26 cellular contexts compared by ENCODE assay signal in genomic region chr1:204345425-204345824, GRCh38. TPM values are rescaled to one million over a fixed set of nuclear protein-coding genes. Genes with fewer than 3 reads are reported as not detected.
A peak's percentile ranks its signal among the peaks of the same experiment; 100 is the strongest.
DNase-seq lines count a peak whose midpoint lies in the region; FAIRE-seq and TF ChIP-seq lines count a peak whose summit lies in the region.
"Had no signal": no experiment of that assay in that cellular context is flagged by ENCODE, and none has a peak within 500 bp of the region (broad histone marks: within the 10 kb centered on the region; RNA-seq: fewer than 3 reads in every experiment).

No MANE protein-coding gene starts in this region.

- WGBS in small intestine, 3 donors, result 34 to 68% (median 41%) methylated on average over 5 of the region's 5 CpGs
- WGBS in hepatocyte (ENCODE audit: low lambda C conversion rate, missing lambda C conversion rate), result 84% methylated on average over 5 of the region's 5 CpGs
- 80 to 81% methylated on average over 5 of the region's 5 CpGs for WGBS in lower leg skin, 2 donors

- H3K27ac ChIP-seq in HEK293 (ENCODE audit: extremely low read depth, low read depth, low read length) (no peak overlapping the region), small intestine (ENCODE audit: low read depth in 1 of 2, low read length in 1 of 2) (peak overlapping the region in 1 of 2 donors; percentile 1), hepatocyte (no peak overlapping the region), vagina (no peak overlapping the region)
- H3K27ac ChIP-seq: dorsolateral prefrontal cortex, epithelial cell of prostate, HL-60, SJSA1, VCaP had no signal

- no peaks in the 10 kb centered on the region for H3K9me3 ChIP-seq in HEK293 (ENCODE audit: control insufficient read depth, insufficient read depth, low read depth, low read length)
- no peaks in the 10 kb centered on the region for H3K9me3 ChIP-seq in small intestine (ENCODE audit: control insufficient read depth, low read depth)
- no peaks in the 10 kb centered on the region for H3K9me3 ChIP-seq in hepatocyte (ENCODE audit: low read depth)
- no peaks in the 10 kb centered on the region for H3K9me3 ChIP-seq in vagina
- H3K9me3 ChIP-seq: Peyer's patch, SJSA1 had no signal

- H3K9me2 ChIP-seq in hepatocyte (replicated peaks; ENCODE audit: insufficient read depth), result no peaks in the 10 kb centered on the region

- TF ChIP-seq CTCF in HEK293 (tag by site-specific recombination; IDR thresholded peaks at IDR 0.05) (no peak), hepatocyte (IDR thresholded peaks at IDR 0.05; ENCODE audit: poor library complexity) (no peak), lower leg skin (IDR thresholded peaks at IDR 0.05) (no peak), vagina (IDR thresholded peaks at IDR 0.05) (no peak)

- H3K27me3 ChIP-seq in small intestine (ENCODE audit: control insufficient read depth in 2 of 2, insufficient read depth in 2 of 2, low read length in 2 of 2), result no peaks in the 10 kb centered on the region
- no peaks in the 10 kb centered on the region for H3K27me3 ChIP-seq in hepatocyte
- no peaks in the 10 kb centered on the region for H3K27me3 ChIP-seq in vagina
- H3K27me3 ChIP-seq: dorsolateral prefrontal cortex, Peyer's patch, SJSA1 had no signal

- H3K36me3 ChIP-seq in HEK293 (ENCODE audit: control insufficient read depth in 2 of 2, insufficient read depth in 1 of 2, low read length in 2 of 2), result no peaks in the 10 kb centered on the region
- H3K36me3 ChIP-seq in small intestine (ENCODE audit: control insufficient read depth in 2 of 2, insufficient read depth in 2 of 2, low read length in 2 of 2), result no peaks in the 10 kb centered on the region
- no peaks in the 10 kb centered on the region for H3K36me3 ChIP-seq in hepatocyte (replicated peaks; ENCODE audit: insufficient read depth, low read depth)
- H3K36me3 ChIP-seq in vagina, result no peaks in the 10 kb centered on the region
- H3K36me3 ChIP-seq: Peyer's patch, SJSA1 had no signal

- intact Hi-C loops in lower leg skin (cut with DNase I; ENCODE audit: low total_unique reads), result no loop called here
- intact Hi-C loops in vagina (cut with DNase I), result no loop called here

- peak; percentile 81 to 92 for DNase-seq in NCI-H524 (lab: John Stamatoyannopoulos, UW)
- peak; percentile 60 for DNase-seq in kidney tubule cell (ENCODE audit: low spot score)
- DNase-seq in small intestine, result peak; percentile 45
- DNase-seq in hepatocyte (ENCODE audit: low spot score), result no peak
- no peak for DNase-seq in lower leg skin (ENCODE audit: low spot score in 2 of 2)
- DNase-seq in vagina (ENCODE audit: extremely low spot score in 2 of 2), result no peak
- DNase-seq in activated CD4-positive, alpha-beta T cell treated with anti-CD3 and anti-CD28 coated beads for 4 hours, result no peak
- DNase-seq: activated naive CD4-positive, alpha-beta T cell treated with Interleukin-2 at 50 U/mL for 16 hours; activated T-cell treated with anti-CD3 and anti-CD28 coated beads for 4 hours; AML-193; anterior cingulate cortex; central memory CD4-positive, alpha-beta T cell; hypothalamus; MM.1S; NCI-H146; NK-92 treated with Interleukin-12 subunit alpha and Interleukin-12 subunit beta, amount 100 ng/mL, for 24 hours; stimulated activated CD4-positive, alpha-beta T cell treated with anti-CD3 and anti-CD28 coated beads, Interleukin-4, amount 100 ng/mL, for 1 hour; T-helper 2 cell had no signal

- no peak for TF ChIP-seq POLR2A in lower leg skin (IDR thresholded peaks at IDR 0.05)
- TF ChIP-seq POLR2A in vagina (IDR thresholded peaks at IDR 0.05), result no peak

- FAIRE-seq in small intestine (lab: Jason Lieb, UNC), result no peak

- no peaks in the 10 kb centered on the region for H4K20me1 ChIP-seq in hepatocyte (ENCODE audit: insufficient read depth, poor library complexity, severe bottlenecking)

- POLR2A ChIA-PET in HEK293 (lab: Yijun Ruan, JAX), result interaction anchor here (0.6 kb wide), 1 partner anchor 137 kb away, joined by 3 read pairs; no protein-coding TSS in a partner anchor

- H3K4me1 ChIP-seq in HEK293 (ENCODE audit: control insufficient read depth, insufficient read depth, low read length), result peaks cover 2% of the 10 kb centered on the region; the same call in 1 of the 2 replicates
- H3K4me1 ChIP-seq in small intestine (ENCODE audit: control insufficient read depth in 2 of 2, insufficient read depth in 1 of 2, low read depth in 1 of 2, low read length in 1 of 2), result peaks cover 10 to 15% of the 10 kb centered on the region in 2 donors
- H3K4me1 ChIP-seq in hepatocyte (ENCODE audit: insufficient read depth), result peaks cover 58% of the 10 kb centered on the region
- peaks cover 24% of the 10 kb centered on the region for H3K4me1 ChIP-seq in vagina

- no peak overlapping the region for H3K4me2 ChIP-seq in hepatocyte
- H3K4me2 ChIP-seq: smooth muscle cell had no signal

- H3K4me3 ChIP-seq in HEK293 (ENCODE audit: low read depth, low read length) (no peak overlapping the region), small intestine (ENCODE audit: low read depth in 1 of 2, low read length in 2 of 2) (no peak overlapping the region), hepatocyte (no peak overlapping the region), lower leg skin (ENCODE audit: low read depth, poor library complexity, severe bottlenecking) (no peak overlapping the region), vagina (no peak overlapping the region)
- H3K4me3 ChIP-seq: dorsolateral prefrontal cortex, Peyer's patch, SJSA1, smooth muscle cell had no signal

- peaks cover 52% of the 10 kb centered on the region for H3K79me2 ChIP-seq in hepatocyte

- CTCF ChIA-PET in HEK293 (lab: Yijun Ruan, JAX), result interaction anchor here (0.5 to 2.0 kb wide), 9 partner anchors 9 to 300 kb away, joined by 3 to 7 read pairs (median 3); partner anchors contain the start of gene GOLT1A

- H2AFZ ChIP-seq in hepatocyte, result no peak overlapping the region

TF ChIP-seq in HEK293, 187 proteins besides CTCF, POLR2A, EP300 and RAD21 (continues in another document):
- TF ChIP-seq, protein P1, sequence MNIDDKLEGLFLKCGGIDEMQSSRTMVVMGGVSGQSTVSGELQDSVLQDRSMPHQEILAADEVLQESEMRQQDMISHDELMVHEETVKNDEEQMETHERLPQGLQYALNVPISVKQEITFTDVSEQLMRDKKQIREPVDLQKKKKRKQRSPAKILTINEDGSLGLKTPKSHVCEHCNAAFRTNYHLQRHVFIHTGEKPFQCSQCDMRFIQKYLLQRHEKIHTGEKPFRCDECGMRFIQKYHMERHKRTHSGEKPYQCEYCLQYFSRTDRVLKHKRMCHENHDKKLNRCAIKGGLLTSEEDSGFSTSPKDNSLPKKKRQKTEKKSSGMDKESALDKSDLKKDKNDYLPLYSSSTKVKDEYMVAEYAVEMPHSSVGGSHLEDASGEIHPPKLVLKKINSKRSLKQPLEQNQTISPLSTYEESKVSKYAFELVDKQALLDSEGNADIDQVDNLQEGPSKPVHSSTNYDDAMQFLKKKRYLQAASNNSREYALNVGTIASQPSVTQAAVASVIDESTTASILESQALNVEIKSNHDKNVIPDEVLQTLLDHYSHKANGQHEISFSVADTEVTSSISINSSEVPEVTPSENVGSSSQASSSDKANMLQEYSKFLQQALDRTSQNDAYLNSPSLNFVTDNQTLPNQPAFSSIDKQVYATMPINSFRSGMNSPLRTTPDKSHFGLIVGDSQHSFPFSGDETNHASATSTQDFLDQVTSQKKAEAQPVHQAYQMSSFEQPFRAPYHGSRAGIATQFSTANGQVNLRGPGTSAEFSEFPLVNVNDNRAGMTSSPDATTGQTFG (tag by site-specific recombination; IDR thresholded peaks at IDR 0.05; ENCODE audit: borderline replicate concordance), result no peak
- TF ChIP-seq ZNF514 (tag by site-specific recombination; IDR thresholded peaks at IDR 0.05) (no peak), ZNF600 (tag by site-specific recombination; IDR thresholded peaks at IDR 0.05) (no peak), SCRT1 (tag by site-specific recombination; IDR thresholded peaks at IDR 0.05; ENCODE audit: borderline replicate concordance) (no peak), GLI2 (tag by site-specific recombination; IDR thresholded peaks at IDR 0.05; ENCODE audit: borderline replicate concordance, low read depth) (no peak), ZNF792 (tag by site-specific recombination; IDR thresholded peaks at IDR 0.05) (no peak), ZNF157 (tag by site-specific recombination; IDR thresholded peaks at IDR 0.05) (no peak), ZFHX2 (tag by site-specific recombination; conservative IDR thresholded peaks at IDR 0.05) (peak; percentile 83), HOXD13 (CRISPR knock-in tag; IDR thresholded peaks at IDR 0.05; ENCODE audit: borderline replicate concordance) (no peak), PRDM1 (tag by site-specific recombination; IDR thresholded peaks at IDR 0.05) (no peak), ZNF354C (tag by site-specific recombination; IDR thresholded peaks at IDR 0.05; ENCODE audit: borderline replicate concordance, low read depth) (no peak), GFI1B (tag by site-specific recombination; IDR thresholded peaks at IDR 0.05) (no peak), ZNF843 (tag by site-specific recombination; IDR thresholded peaks at IDR 0.05) (no peak)
- TF ChIP-seq, protein P2, sequence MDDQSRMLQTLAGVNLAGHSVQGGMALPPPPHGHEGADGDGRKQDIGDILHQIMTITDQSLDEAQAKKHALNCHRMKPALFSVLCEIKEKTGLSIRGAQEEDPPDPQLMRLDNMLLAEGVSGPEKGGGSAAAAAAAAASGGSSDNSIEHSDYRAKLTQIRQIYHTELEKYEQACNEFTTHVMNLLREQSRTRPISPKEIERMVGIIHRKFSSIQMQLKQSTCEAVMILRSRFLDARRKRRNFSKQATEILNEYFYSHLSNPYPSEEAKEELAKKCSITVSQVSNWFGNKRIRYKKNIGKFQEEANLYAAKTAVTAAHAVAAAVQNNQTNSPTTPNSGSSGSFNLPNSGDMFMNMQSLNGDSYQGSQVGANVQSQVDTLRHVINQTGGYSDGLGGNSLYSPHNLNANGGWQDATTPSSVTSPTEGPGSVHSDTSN (CRISPR knock-in tag; IDR thresholded peaks at IDR 0.05), result no peak

RNA-seq across cellular contexts. Expression of gene PLEKHA6, which starts 14.3 kb away (rescaled TPM):
- polyA plus RNA-seq in small intestine (10 to 100 TPM; 27.4 to 39.8 (median 36.7) TPM), hepatocyte (12.4 and 14.3 TPM in 2 replicates)
- total RNA-seq in hepatocyte (14.3 and 31.5 TPM in 2 replicates), lower leg skin (10 to 100 TPM in 2 of 4 donors, 1 to 10 TPM in 2; 1.7 to 16.4 (median 11.1) TPM), vagina (15.0 TPM)

Comparison
In these comparisons a context has a peak if more than half of its experiments do, and no peak if none do; other contexts are left out.
1. DNase-seq: peak in NCI-H524 (2 of 2), kidney tubule cell (single experiment) and small intestine (single experiment); none in hepatocyte (single experiment), lower leg skin (0 of 2), vagina (0 of 2) and activated CD4-positive, alpha-beta T cell treated with anti-CD3 and anti-CD28 coated beads for 4 hours (0 of 2).